Comparison of ENCODE assay signal across 1 cellular context in genomic region chrX:55459926-55460325, GRCh38. TPM values are rescaled to one million over a fixed set of nuclear protein-coding genes. Genes with fewer than 3 reads are reported as not detected.
"Had no signal": no experiment of that assay in that cellular context is flagged by ENCODE, and none has a peak within 500 bp of the region (broad histone marks: within the 10 kb centered on the region; RNA-seq: fewer than 3 reads in every experiment).

No MANE protein-coding gene starts in this region.

RNA-seq across cellular contexts. Expression of gene MAGEH1, which starts 8.0 kb away (rescaled TPM):
- total RNA-seq: PC-9 had no signal

RNA-seq across cellular contexts. Expression of gene USP51, which starts 29.7 kb away (rescaled TPM):
- total RNA-seq: PC-9 had no signal
